ENCODE assay signal across 7 cellular contexts in genomic region chr19:10654610-10655456, GRCh38.
DNase-seq lines count a peak whose midpoint lies in the region; ATAC-seq and TF ChIP-seq lines count a peak whose summit lies in the region.

No MANE protein-coding gene starts in this region.

- ATAC-seq in HG02943 (IDR thresholded peaks at IDR 0.05; ENCODE audit: low read depth, unreplicated experiment): peak; percentile 10
- ATAC-seq in stimulated activated naive CD8-positive, alpha-beta T cell treated with anti-CD3 and anti-CD28 coated beads, Interleukin-15, amount 100 ng/mL, for 72 hours: peak; percentile 34

- peaks cover 0 to 4% of the 10 kb centered on the region in 2 donors for H3K36me3 ChIP-seq in muscle layer of duodenum (ENCODE audit: control insufficient read depth in 1 of 2, insufficient read depth in 2 of 2, low read length in 2 of 2)

- H3K9me3 ChIP-seq in muscle layer of duodenum (ENCODE audit: control insufficient read depth in 1 of 2, low read length in 2 of 2): no peaks in the 10 kb centered on the region

- DNase-seq in GM13977 (ENCODE audit: low spot score) (peak; percentile 94), NCI-H446 (lab: John Stamatoyannopoulos, UW) (peak; percentile 74 to 83), erythroblast (lab: John Stamatoyannopoulos, UW) (peak; percentile 77 to 87)
- peak; percentile 65 for DNase-seq in activated CD8-positive, alpha-beta memory T cell treated with anti-CD3 and anti-CD28 coated beads, Interleukin-2, amount 50 U/mL, for 4 hours
- peak in 1 of 2 donors; percentile 69 for DNase-seq in stimulated activated naive CD8-positive, alpha-beta T cell treated with anti-CD3 and anti-CD28 coated beads, Interleukin-15, amount 100 ng/mL, for 72 hours

- peak overlapping the region; percentile 98 to 99 for H3K27ac Mint-ChIP-seq in stimulated activated naive CD8-positive, alpha-beta T cell treated with anti-CD3 and anti-CD28 coated beads, Interleukin-15, amount 100 ng/mL, for 72 hours

- H3K27ac ChIP-seq in muscle layer of duodenum (ENCODE audit: low read length): peak overlapping the region; percentile 77

- H3K4me1 Mint-ChIP-seq in stimulated activated naive CD8-positive, alpha-beta T cell treated with anti-CD3 and anti-CD28 coated beads, Interleukin-15, amount 100 ng/mL, for 72 hours: peaks cover 57% of the 10 kb centered on the region

- in situ Hi-C loops in GM13977 (cut with MboI; ENCODE audit: low pct_unique_long_range_greater_than_20kb, low sequenced_read_pairs, unreplicated experiment): no loop called here

- no peaks in the 10 kb centered on the region for H3K27me3 Mint-ChIP-seq in stimulated activated naive CD8-positive, alpha-beta T cell treated with anti-CD3 and anti-CD28 coated beads, Interleukin-15, amount 100 ng/mL, for 72 hours

- H3K9me3 Mint-ChIP-seq in stimulated activated naive CD8-positive, alpha-beta T cell treated with anti-CD3 and anti-CD28 coated beads, Interleukin-15, amount 100 ng/mL, for 72 hours: no peaks in the 10 kb centered on the region

- peak overlapping the region; percentile 73 to 83 for H3K4me3 ChIP-seq in muscle layer of duodenum (ENCODE audit: low read depth in 1 of 2, low read length in 2 of 2)

- no peaks in the 10 kb centered on the region for H3K27me3 ChIP-seq in muscle layer of duodenum (ENCODE audit: low read depth, low read length)

- H3K4me1 ChIP-seq in muscle layer of duodenum (ENCODE audit: control insufficient read depth in 1 of 2, insufficient read depth in 2 of 2, low read length in 2 of 2): peaks cover 9 to 29% of the 10 kb centered on the region in 2 donors

- no peak for TF ChIP-seq POLR2A in erythroblast (IDR thresholded peaks at IDR 0.05; ENCODE audit: low read length)

- H3K4me3 Mint-ChIP-seq in stimulated activated naive CD8-positive, alpha-beta T cell treated with anti-CD3 and anti-CD28 coated beads, Interleukin-15, amount 100 ng/mL, for 72 hours: peak overlapping the region; percentile 86 to 96

- no peak for TF ChIP-seq CTCF in GM13977 (IDR thresholded peaks at IDR 0.05; ENCODE audit: extremely low read depth, insufficient read depth, missing control alignments)
